Comparison of ENCODE assay signal across 8 cellular contexts in the genomic region with DNA sequence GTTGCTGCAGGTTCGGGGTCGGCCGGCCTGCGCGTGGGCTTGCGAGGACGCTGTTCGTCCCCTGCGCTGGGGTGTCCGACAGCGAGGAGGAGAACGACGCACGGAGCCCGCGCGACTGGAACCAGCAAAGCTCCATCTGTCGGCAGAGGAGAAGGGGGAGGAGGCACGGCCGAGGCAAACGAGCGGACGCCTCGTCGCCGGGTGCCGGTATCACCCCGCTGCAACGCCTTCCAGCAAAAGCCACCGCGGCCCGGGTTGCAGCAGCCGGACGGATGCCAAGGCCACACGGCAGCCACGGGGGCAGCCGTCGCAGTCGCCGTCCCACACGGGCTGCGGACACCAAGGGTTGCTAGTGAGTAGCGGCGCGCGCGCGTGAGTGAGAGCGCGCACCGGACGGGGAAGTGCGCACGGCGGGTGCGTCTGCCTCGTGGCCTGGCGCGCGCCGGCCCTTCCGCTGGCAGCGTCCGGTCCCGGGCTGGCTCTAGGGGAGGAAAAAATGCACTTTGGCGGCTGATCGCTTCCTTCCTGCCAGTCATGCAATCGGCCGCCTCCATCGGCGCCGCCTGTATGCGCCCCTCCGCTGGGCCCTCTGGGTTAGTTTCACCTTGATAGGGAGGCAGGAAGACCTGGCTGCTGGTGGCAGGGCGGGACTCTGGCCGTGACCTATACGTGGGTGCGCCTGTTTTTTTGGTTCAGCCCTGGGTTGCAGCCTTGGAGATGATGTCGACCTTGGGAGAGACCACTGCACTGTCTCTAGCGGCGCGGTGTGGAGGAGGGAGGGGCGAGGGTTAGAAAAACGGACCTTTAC. TPM values are rescaled to one million over a fixed set of nuclear protein-coding genes. Genes with fewer than 3 reads are reported as not detected.
DNase-seq lines count a peak whose midpoint lies in the region; ATAC-seq and TF ChIP-seq lines count a peak whose summit lies in the region.

No MANE protein-coding gene starts in this region.

- peaks cover 0 to 8% (median 3%) of the 10 kb centered on the region in 3 donors for H3K36me3 Mint-ChIP-seq in naive thymus-derived CD8-positive, alpha-beta T cell
- H3K36me3 Mint-ChIP-seq in stimulated activated naive B cell treated with anti-CD40 and anti-IgM and Interleukin-4, amounts not matched to agents 10 μg/mL and 1 μg/mL and 100 μg/mL, for 72 hours: peaks cover 0 to 9% of the 10 kb centered on the region in 2 donors

- H3K4me1 Mint-ChIP-seq in naive thymus-derived CD8-positive, alpha-beta T cell: peaks cover 19 to 61% (median 59%) of the 10 kb centered on the region in 4 donors
- peaks cover 11 to 36% of the 10 kb centered on the region in 2 donors for H3K4me1 Mint-ChIP-seq in stimulated activated naive B cell treated with anti-CD40 and anti-IgM and Interleukin-4, amounts not matched to agents 10 μg/mL and 1 μg/mL and 100 μg/mL, for 72 hours

- CTCF ChIA-PET in PC-9 (lab: Charles Lee): no interaction called here

- TF ChIP-seq CTCF in PC-9 (conservative IDR thresholded peaks at IDR 0.05): peak; percentile 27; the same call in 1 of the 2 replicates
- peak in 1 of 2 donors; percentile 22 for TF ChIP-seq CTCF in fibroblast of lung (conservative IDR thresholded peaks at IDR 0.05 in 1 of 2, IDR thresholded peaks at IDR 0.05 in 1 of 2; ENCODE audit: low read depth in 1 of 2, low read length in 2 of 2)

- BruUV-seq in PC-9 (replicated peaks; lab: Mats Ljungman, UMichigan): no TSS peak

- no peaks in the 10 kb centered on the region for H3K9me3 Mint-ChIP-seq in naive thymus-derived CD8-positive, alpha-beta T cell
- H3K9me3 Mint-ChIP-seq in stimulated activated naive B cell treated with anti-CD40 and anti-IgM and Interleukin-4, amounts not matched to agents 10 μg/mL and 1 μg/mL and 100 μg/mL, for 72 hours: no peaks in the 10 kb centered on the region

- peak overlapping the region; percentile 93 to 99 (median 98) for H3K4me3 Mint-ChIP-seq in naive thymus-derived CD8-positive, alpha-beta T cell
- H3K4me3 Mint-ChIP-seq in stimulated activated naive B cell treated with anti-CD40 and anti-IgM and Interleukin-4, amounts not matched to agents 10 μg/mL and 1 μg/mL and 100 μg/mL, for 72 hours: peak overlapping the region; percentile 96 to 98

- H3K9ac ChIP-seq in fibroblast of lung (ENCODE audit: insufficient read depth, low read length): peak overlapping the region; percentile 68

- H3K4me3 ChIP-seq in PC-9: peak overlapping the region; percentile 82
- H3K4me3 ChIP-seq in fibroblast of lung (replicated peaks in 1 of 4; ENCODE audit: control extremely low read depth in 1 of 4, insufficient read depth in 1 of 4, low read depth in 3 of 4, low read length in 4 of 4): peak overlapping the region; percentile 73 to 89 (median 80)

- no peaks in the 10 kb centered on the region for H3K9me2 ChIP-seq in PC-9 (ENCODE audit: insufficient read depth)

- DNase-seq in D341Med (ENCODE audit: low spot score) (peak; percentile 69), PC-9 (peak; percentile 49 to 70), fibroblast of lung (ENCODE audit: low read depth in 2 of 2) (peak; percentile 76 to 83)
- DNase-seq in activated T-helper 1 cell treated with anti-CD3 and anti-CD28 coated beads, Interleukin-2, amount 50 U/mL, for 16 hours (ENCODE audit: low read depth in 1 of 2, low spot score in 1 of 2): peak; percentile 47 to 56
- DNase-seq in naive thymus-derived CD8-positive, alpha-beta T cell: peak; percentile 28 to 79 (median 64)
- peak; percentile 82 for DNase-seq in stimulated activated naive B cell treated with anti-CD40 and anti-IgM and Interleukin-4, amounts not matched to agents 10 μg/mL and 1 μg/mL and 100 μg/mL, for 72 hours

- intact Hi-C loops in PC-9 (cut with micrococcal nuclease; ENCODE audit: unreplicated experiment): loop anchor here (1.0 to 5.0 kb wide), 3 partner anchors 30 to 52 kb away; a partner anchor contains a TSS

- H3F3A ChIP-seq in PC-9 (ENCODE audit: insufficient read depth, low read depth): peaks cover 16% of the 10 kb centered on the region; the same call in 1 of the 2 replicates

- no peaks in the 10 kb centered on the region for H3K9me3 ChIP-seq in PC-9 (ENCODE audit: insufficient read depth, low read depth)
- H3K9me3 ChIP-seq in fibroblast of lung (ENCODE audit: control insufficient read depth, insufficient read depth, low read depth, low read length): no peaks in the 10 kb centered on the region

- no peaks in the 10 kb centered on the region for H3K27me3 ChIP-seq in PC-9 (ENCODE audit: insufficient read depth, low read depth)
- no peaks in the 10 kb centered on the region for H3K27me3 ChIP-seq in fibroblast of lung (ENCODE audit: control insufficient read depth, insufficient read depth, low read length)

- no peaks in the 10 kb centered on the region for H3K27me3 Mint-ChIP-seq in naive thymus-derived CD8-positive, alpha-beta T cell
- peaks cover 0 to 3% of the 10 kb centered on the region in 2 donors for H3K27me3 Mint-ChIP-seq in stimulated activated naive B cell treated with anti-CD40 and anti-IgM and Interleukin-4, amounts not matched to agents 10 μg/mL and 1 μg/mL and 100 μg/mL, for 72 hours

- H2AFZ ChIP-seq in PC-9: peak overlapping the region; percentile 85
- H2AFZ ChIP-seq in fibroblast of lung (ENCODE audit: low read length): peak overlapping the region; percentile 18

- H3K27ac ChIP-seq in PC-9: peak overlapping the region; percentile 92
- peak overlapping the region; percentile 91 for H3K27ac ChIP-seq in fibroblast of lung (ENCODE audit: insufficient read depth, low read length)

- H3K4me2 ChIP-seq in PC-9: peak overlapping the region; percentile 82
- peak overlapping the region; percentile 98 for H3K4me2 ChIP-seq in fibroblast of lung (ENCODE audit: extremely low read depth, insufficient read depth, low read length)

- peak overlapping the region; percentile 91 to 97 (median 96) for H3K27ac Mint-ChIP-seq in naive thymus-derived CD8-positive, alpha-beta T cell
- peak overlapping the region; percentile 98 for H3K27ac Mint-ChIP-seq in stimulated activated naive B cell treated with anti-CD40 and anti-IgM and Interleukin-4, amounts not matched to agents 10 μg/mL and 1 μg/mL and 100 μg/mL, for 72 hours

- peak; percentile 78 for ATAC-seq in GM19455 (IDR thresholded peaks at IDR 0.05; ENCODE audit: unreplicated experiment)
- ATAC-seq in HG03571 (IDR thresholded peaks at IDR 0.05; ENCODE audit: unreplicated experiment): peak; percentile 73
- peak; percentile 78 to 82 for ATAC-seq in naive thymus-derived CD8-positive, alpha-beta T cell
- peak; percentile 81 to 84 for ATAC-seq in stimulated activated naive B cell treated with anti-CD40 and anti-IgM and Interleukin-4, amounts not matched to agents 10 μg/mL and 1 μg/mL and 100 μg/mL, for 72 hours (replicated peaks)

- H4K20me1 ChIP-seq in PC-9 (ENCODE audit: insufficient read depth) (no peaks in the 10 kb centered on the region), fibroblast of lung (ENCODE audit: control insufficient read depth, extremely low read depth, insufficient read depth, low read length) (no peaks in the 10 kb centered on the region)

- H3K79me2 ChIP-seq in PC-9 (ENCODE audit: low read depth) (peaks cover 41% of the 10 kb centered on the region), fibroblast of lung (ENCODE audit: control insufficient read depth, insufficient read depth, low read length) (peaks cover 49% of the 10 kb centered on the region)

- peaks cover 27% of the 10 kb centered on the region for H3K4me1 ChIP-seq in PC-9 (replicated peaks; ENCODE audit: insufficient read depth)
- peaks cover 19% of the 10 kb centered on the region for H3K4me1 ChIP-seq in fibroblast of lung (ENCODE audit: control insufficient read depth, extremely low read depth, insufficient read depth, low read length)

- POLR2A ChIA-PET in PC-9 (lab: Charles Lee; ENCODE audit: unreplicated experiment): no interaction called here
- POLR2A ChIA-PET in naive thymus-derived CD8-positive, alpha-beta T cell (lab: Charles Lee): interaction anchor here (0.6 to 2.8 kb wide), 18 partner anchors 8 to 1984 kb away, joined by 3 to 16 read pairs (median 4); a partner anchor contains a TSS

- H3K36me3 ChIP-seq in PC-9 (ENCODE audit: low read depth): peaks cover 8% of the 10 kb centered on the region; the same call in 1 of the 2 replicates
- no peaks in the 10 kb centered on the region for H3K36me3 ChIP-seq in fibroblast of lung (ENCODE audit: control insufficient read depth, insufficient read depth, low read length)

RNA-seq across cellular contexts. Expression of a gene that starts 0.4 kb away (rescaled TPM):
- total RNA-seq in PC-9 (2021) (7.4 and 7.6 TPM in 2 replicates), fibroblast of lung (41.3 and 45.6 TPM in 2 replicates)
- 37.1 and 72.5 TPM in 2 replicates for polyA plus RNA-seq in fibroblast of lung
- polyA plus RNA-seq in fibroblast of lung (2012): 25.9 and 44.6 TPM in 2 replicates
- polyA minus RNA-seq in fibroblast of lung (ENCODE audit: low replicate concordance): 2.3 and 8.1 TPM in 2 replicates
- total RNA-seq in naive thymus-derived CD8-positive, alpha-beta T cell: 10 to 100 TPM; 23.3 to 23.9 TPM
- 1 to 10 TPM; 5.5 to 7.0 (median 6.3) TPM for polyA plus RNA-seq in naive thymus-derived CD8-positive, alpha-beta T cell

RNA-seq across cellular contexts. Expression of a gene that starts 28.8 kb away (rescaled TPM):
- total RNA-seq in PC-9 (2021): 3.8 and 4.9 TPM in 2 replicates
- total RNA-seq in fibroblast of lung: under 0.01 and 0.17 TPM in 2 replicates
- polyA plus RNA-seq in fibroblast of lung: not detected in 2 replicates
- polyA plus RNA-seq in fibroblast of lung (2012): not detected in 2 replicates
- not detected in 2 replicates for polyA minus RNA-seq in fibroblast of lung (ENCODE audit: low replicate concordance)
- under 1 TPM in 1 of 2 experiments, not detected in 1; 0.44 TPM for total RNA-seq in naive thymus-derived CD8-positive, alpha-beta T cell
- under 1 TPM; 0.23 to 0.63 (median 0.23) TPM for polyA plus RNA-seq in naive thymus-derived CD8-positive, alpha-beta T cell

Comparison
In these comparisons a context has a peak if more than half of its experiments do, and no peak if none do; other contexts are left out.
1. Peak in every context shown above with its lines: DNase-seq, ATAC-seq, H3K4me3 ChIP-seq and H3K27ac ChIP-seq.